1 cellular context compared by ENCODE assay signal in the genomic region with DNA sequence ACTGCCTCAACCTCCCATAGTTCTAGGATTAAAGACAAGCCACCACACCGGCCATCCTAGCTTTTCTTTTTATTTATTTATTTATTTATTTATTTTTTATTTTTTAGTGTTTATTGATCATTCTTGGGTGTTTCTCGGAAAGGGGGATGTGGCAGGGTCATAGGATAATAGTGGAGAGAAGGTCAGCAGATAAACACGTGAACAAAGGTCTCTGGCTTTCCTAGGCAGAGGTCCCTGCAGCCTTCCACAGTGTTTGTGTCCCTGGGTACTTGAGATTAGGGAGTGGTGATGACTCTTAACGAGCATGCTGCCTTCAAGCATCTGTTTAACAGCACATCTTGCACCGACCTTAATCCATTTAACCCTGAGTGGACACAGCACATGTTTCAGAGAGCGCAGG.
A peak's percentile ranks its signal among the peaks of the same experiment; 100 is the strongest.
TF ChIP-seq lines count a peak whose summit lies in the region.

No MANE protein-coding gene starts in this region.

TF ChIP-seq in HepG2, 621 proteins besides CTCF, POLR2A, EP300 and RAD21 (continued from another document):
- TF ChIP-seq, protein P1, sequence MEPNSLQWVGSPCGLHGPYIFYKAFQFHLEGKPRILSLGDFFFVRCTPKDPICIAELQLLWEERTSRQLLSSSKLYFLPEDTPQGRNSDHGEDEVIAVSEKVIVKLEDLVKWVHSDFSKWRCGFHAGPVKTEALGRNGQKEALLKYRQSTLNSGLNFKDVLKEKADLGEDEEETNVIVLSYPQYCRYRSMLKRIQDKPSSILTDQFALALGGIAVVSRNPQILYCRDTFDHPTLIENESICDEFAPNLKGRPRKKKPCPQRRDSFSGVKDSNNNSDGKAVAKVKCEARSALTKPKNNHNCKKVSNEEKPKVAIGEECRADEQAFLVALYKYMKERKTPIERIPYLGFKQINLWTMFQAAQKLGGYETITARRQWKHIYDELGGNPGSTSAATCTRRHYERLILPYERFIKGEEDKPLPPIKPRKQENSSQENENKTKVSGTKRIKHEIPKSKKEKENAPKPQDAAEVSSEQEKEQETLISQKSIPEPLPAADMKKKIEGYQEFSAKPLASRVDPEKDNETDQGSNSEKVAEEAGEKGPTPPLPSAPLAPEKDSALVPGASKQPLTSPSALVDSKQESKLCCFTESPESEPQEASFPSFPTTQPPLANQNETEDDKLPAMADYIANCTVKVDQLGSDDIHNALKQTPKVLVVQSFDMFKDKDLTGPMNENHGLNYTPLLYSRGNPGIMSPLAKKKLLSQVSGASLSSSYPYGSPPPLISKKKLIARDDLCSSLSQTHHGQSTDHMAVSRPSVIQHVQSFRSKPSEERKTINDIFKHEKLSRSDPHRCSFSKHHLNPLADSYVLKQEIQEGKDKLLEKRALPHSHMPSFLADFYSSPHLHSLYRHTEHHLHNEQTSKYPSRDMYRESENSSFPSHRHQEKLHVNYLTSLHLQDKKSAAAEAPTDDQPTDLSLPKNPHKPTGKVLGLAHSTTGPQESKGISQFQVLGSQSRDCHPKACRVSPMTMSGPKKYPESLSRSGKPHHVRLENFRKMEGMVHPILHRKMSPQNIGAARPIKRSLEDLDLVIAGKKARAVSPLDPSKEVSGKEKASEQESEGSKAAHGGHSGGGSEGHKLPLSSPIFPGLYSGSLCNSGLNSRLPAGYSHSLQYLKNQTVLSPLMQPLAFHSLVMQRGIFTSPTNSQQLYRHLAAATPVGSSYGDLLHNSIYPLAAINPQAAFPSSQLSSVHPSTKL (CRISPR knock-in tag; IDR thresholded peaks at IDR 0.05) = peak; percentile 53; the same call in 1 of the 2 replicates
- TF ChIP-seq NCOA2 (CRISPR knock-in tag; IDR thresholded peaks at IDR 0.05) (peak; percentile 10; the same call in 1 of the 2 replicates), IRF2 (CRISPR knock-in tag; IDR thresholded peaks at IDR 0.05) (0 out of 2 replicates have a peak, but pooled peaks have one; percentile 37), RARA (CRISPR knock-in tag; IDR thresholded peaks at IDR 0.05) (peak; percentile 47; the same call in 1 of the 2 replicates), FOXA3 (CRISPR knock-in tag; IDR thresholded peaks at IDR 0.05) (peak; percentile 24; the same call in 1 of the 2 replicates)
